1 cellular context compared by ENCODE assay signal in the genomic region with DNA sequence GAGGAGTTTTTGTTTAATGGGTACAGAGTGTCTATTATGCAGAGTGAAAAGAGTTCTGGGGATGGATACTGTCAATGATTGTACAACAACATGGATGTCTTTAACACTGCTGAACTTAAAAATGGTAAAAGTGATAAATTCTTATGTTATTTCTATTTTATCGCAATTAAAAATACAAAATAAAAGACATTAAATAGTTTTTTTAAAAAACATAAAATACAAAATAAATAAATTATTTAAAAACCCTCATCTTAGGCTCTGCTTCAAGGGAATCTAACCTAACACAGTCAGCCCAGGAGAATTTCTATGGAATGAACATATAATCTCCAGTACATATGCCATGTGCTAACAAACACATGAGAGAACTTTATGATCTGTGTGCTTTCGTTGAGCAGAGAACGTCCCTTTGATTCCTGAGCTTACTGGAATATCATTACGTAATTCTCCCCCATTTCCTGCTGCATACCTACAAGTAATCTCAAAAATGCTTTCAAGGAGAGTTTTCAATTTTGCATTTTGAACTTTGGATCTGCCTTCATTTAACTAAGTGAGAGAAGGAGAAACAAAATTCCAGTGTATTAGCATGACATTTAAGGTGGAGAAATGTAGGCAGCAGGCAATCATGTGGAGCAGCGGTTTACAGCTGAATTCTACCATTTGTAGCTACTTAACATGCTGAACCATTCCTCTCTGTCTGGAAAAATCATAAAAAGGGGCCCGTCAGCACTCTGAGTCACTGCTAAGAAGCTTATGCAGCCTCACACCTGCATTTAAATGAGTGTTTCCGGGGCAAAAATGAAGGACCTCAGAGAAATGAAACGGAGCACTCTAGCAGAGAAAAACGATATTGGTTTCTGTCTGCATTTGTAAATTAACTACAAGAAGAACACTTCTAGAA.
TF ChIP-seq lines count a peak whose summit lies in the region.

No MANE protein-coding gene starts in this region.

TF ChIP-seq in GM23338, 12 proteins besides CTCF, POLR2A, EP300 and RAD21 (continued from another document):
- TF ChIP-seq, protein P1, sequence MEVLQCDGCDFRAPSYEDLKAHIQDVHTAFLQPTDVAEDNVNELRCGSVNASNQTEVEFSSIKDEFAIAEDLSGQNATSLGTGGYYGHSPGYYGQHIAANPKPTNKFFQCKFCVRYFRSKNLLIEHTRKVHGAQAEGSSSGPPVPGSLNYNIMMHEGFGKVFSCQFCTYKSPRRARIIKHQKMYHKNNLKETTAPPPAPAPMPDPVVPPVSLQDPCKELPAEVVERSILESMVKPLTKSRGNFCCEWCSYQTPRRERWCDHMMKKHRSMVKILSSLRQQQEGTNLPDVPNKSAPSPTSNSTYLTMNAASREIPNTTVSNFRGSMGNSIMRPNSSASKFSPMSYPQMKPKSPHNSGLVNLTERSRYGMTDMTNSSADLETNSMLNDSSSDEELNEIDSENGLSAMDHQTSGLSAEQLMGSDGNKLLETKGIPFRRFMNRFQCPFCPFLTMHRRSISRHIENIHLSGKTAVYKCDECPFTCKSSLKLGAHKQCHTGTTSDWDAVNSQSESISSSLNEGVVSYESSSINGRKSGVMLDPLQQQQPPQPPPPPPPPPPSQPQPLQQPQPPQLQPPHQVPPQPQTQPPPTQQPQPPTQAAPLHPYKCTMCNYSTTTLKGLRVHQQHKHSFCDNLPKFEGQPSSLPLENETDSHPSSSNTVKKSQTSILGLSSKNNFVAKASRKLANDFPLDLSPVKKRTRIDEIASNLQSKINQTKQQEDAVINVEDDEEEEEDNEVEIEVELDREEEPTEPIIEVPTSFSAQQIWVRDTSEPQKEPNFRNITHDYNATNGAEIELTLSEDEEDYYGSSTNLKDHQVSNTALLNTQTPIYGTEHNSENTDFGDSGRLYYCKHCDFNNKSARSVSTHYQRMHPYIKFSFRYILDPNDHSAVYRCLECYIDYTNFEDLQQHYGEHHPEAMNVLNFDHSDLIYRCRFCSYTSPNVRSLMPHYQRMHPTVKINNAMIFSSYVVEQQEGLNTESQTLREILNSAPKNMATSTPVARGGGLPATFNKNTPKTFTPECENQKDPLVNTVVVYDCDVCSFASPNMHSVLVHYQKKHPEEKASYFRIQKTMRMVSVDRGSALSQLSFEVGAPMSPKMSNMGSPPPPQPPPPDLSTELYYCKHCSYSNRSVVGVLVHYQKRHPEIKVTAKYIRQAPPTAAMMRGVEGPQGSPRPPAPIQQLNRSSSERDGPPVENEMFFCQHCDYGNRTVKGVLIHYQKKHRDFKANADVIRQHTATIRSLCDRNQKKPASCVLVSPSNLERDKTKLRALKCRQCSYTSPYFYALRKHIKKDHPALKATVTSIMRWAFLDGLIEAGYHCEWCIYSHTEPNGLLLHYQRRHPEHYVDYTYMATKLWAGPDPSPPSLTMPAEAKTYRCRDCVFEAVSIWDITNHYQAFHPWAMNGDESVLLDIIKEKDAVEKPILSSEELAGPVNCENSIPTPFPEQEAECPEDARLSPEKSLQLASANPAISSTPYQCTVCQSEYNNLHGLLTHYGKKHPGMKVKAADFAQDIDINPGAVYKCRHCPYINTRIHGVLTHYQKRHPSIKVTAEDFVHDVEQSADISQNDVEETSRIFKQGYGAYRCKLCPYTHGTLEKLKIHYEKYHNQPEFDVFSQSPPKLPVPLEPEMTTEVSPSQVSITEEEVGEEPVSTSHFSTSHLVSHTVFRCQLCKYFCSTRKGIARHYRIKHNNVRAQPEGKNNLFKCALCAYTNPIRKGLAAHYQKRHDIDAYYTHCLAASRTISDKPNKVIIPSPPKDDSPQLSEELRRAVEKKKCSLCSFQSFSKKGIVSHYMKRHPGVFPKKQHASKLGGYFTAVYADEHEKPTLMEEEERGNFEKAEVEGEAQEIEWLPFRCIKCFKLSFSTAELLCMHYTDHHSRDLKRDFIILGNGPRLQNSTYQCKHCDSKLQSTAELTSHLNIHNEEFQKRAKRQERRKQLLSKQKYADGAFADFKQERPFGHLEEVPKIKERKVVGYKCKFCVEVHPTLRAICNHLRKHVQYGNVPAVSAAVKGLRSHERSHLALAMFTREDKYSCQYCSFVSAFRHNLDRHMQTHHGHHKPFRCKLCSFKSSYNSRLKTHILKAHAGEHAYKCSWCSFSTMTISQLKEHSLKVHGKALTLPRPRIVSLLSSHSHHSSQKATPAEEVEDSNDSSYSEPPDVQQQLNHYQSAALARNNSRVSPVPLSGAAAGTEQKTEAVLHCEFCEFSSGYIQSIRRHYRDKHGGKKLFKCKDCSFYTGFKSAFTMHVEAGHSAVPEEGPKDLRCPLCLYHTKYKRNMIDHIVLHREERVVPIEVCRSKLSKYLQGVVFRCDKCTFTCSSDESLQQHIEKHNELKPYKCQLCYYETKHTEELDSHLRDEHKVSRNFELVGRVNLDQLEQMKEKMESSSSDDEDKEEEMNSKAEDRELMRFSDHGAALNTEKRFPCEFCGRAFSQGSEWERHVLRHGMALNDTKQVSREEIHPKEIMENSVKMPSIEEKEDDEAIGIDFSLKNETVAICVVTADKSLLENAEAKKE (CRISPR knock-in tag; IDR thresholded peaks at IDR 0.05): no peak
- TF ChIP-seq, protein P2, sequence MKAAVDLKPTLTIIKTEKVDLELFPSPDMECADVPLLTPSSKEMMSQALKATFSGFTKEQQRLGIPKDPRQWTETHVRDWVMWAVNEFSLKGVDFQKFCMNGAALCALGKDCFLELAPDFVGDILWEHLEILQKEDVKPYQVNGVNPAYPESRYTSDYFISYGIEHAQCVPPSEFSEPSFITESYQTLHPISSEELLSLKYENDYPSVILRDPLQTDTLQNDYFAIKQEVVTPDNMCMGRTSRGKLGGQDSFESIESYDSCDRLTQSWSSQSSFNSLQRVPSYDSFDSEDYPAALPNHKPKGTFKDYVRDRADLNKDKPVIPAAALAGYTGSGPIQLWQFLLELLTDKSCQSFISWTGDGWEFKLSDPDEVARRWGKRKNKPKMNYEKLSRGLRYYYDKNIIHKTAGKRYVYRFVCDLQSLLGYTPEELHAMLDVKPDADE (IDR thresholded peaks at IDR 0.05): no peak
- TF ChIP-seq POLR2AphosphoS5 (IDR thresholded peaks at IDR 0.05; ENCODE audit: low read depth) (no peak), ZNF114 (CRISPR knock-in tag; IDR thresholded peaks at IDR 0.05) (no peak), CREB1 (CRISPR knock-in tag; IDR thresholded peaks at IDR 0.05; ENCODE audit: low read depth) (no peak)
- TF ChIP-seq, protein P3, sequence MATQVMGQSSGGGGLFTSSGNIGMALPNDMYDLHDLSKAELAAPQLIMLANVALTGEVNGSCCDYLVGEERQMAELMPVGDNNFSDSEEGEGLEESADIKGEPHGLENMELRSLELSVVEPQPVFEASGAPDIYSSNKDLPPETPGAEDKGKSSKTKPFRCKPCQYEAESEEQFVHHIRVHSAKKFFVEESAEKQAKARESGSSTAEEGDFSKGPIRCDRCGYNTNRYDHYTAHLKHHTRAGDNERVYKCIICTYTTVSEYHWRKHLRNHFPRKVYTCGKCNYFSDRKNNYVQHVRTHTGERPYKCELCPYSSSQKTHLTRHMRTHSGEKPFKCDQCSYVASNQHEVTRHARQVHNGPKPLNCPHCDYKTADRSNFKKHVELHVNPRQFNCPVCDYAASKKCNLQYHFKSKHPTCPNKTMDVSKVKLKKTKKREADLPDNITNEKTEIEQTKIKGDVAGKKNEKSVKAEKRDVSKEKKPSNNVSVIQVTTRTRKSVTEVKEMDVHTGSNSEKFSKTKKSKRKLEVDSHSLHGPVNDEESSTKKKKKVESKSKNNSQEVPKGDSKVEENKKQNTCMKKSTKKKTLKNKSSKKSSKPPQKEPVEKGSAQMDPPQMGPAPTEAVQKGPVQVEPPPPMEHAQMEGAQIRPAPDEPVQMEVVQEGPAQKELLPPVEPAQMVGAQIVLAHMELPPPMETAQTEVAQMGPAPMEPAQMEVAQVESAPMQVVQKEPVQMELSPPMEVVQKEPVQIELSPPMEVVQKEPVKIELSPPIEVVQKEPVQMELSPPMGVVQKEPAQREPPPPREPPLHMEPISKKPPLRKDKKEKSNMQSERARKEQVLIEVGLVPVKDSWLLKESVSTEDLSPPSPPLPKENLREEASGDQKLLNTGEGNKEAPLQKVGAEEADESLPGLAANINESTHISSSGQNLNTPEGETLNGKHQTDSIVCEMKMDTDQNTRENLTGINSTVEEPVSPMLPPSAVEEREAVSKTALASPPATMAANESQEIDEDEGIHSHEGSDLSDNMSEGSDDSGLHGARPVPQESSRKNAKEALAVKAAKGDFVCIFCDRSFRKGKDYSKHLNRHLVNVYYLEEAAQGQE (IDR thresholded peaks at IDR 0.05; ENCODE audit: unreplicated experiment): no peak
